In genomic region chr12:114767081-114767480, GRCh38 we compare ENCODE assay signal across 20 cellular contexts.
DNase-seq lines count a peak whose midpoint lies in the region; ATAC-seq and TF ChIP-seq lines count a peak whose summit lies in the region.
"Had no signal": no experiment of that assay in that cellular context is flagged by ENCODE, and none has a peak within 500 bp of the region (broad histone marks: within the 10 kb centered on the region; RNA-seq: fewer than 3 reads in every experiment).

No MANE protein-coding gene starts in this region.

- no peaks in the 10 kb centered on the region for H4K20me1 ChIP-seq in fibroblast of lung (ENCODE audit: control insufficient read depth, extremely low read depth, insufficient read depth, low read length)
- H4K20me1 ChIP-seq: BLaER1 had no signal

- no peak overlapping the region for H2AK5ac ChIP-seq in trophoblast cell (ENCODE audit: low read length)

- H3K9ac ChIP-seq in fibroblast of lung (ENCODE audit: insufficient read depth, low read length): no peak overlapping the region
- H3K9ac ChIP-seq in trophoblast cell (ENCODE audit: low read length): no peak overlapping the region
- H3K9ac ChIP-seq: BLaER1, GM23248 had no signal

- CTCF ChIA-PET in Caco-2 (lab: Charles Lee): no interaction called here

- H3K36me3 ChIP-seq in Caco-2 (ENCODE audit: control insufficient read depth, insufficient read depth, low read length): no peaks in the 10 kb centered on the region
- no peaks in the 10 kb centered on the region for H3K36me3 ChIP-seq in fibroblast of lung (ENCODE audit: control insufficient read depth, insufficient read depth, low read length)
- no peaks in the 10 kb centered on the region for H3K36me3 ChIP-seq in trophoblast cell (ENCODE audit: control insufficient read depth in 1 of 2, insufficient read depth in 2 of 2, low read length in 2 of 2)
- H3K36me3 ChIP-seq: BLaER1, HAP-1 had no signal

- H2BK120ac ChIP-seq in trophoblast cell (ENCODE audit: insufficient read depth, low read length, poor library complexity): peak overlapping the region; percentile 41

- H4K91ac ChIP-seq in trophoblast cell (ENCODE audit: low read depth, low read length): peak overlapping the region; percentile 11

- ATAC-seq in GM21367 (IDR thresholded peaks at IDR 0.05; ENCODE audit: unreplicated experiment): no peak
- ATAC-seq: K562 had no signal

- peaks cover 34% of the 10 kb centered on the region for H3K4me1 ChIP-seq in Caco-2
- H3K4me1 ChIP-seq in fibroblast of lung (ENCODE audit: control insufficient read depth, extremely low read depth, insufficient read depth, low read length): peaks cover 3% of the 10 kb centered on the region
- peaks cover 6 to 16% of the 10 kb centered on the region in 2 experiments for H3K4me1 ChIP-seq in trophoblast cell (ENCODE audit: control insufficient read depth in 1 of 2, insufficient read depth in 2 of 2, low read length in 2 of 2)
- H3K4me1 ChIP-seq: BLaER1 had no signal

- TF ChIP-seq CTCF in Caco-2 (IDR thresholded peaks at IDR 0.05; ENCODE audit: insufficient read depth in 1 of 2, low read depth in 1 of 2, low read length in 1 of 2, severe bottlenecking in 1 of 2, unreplicated experiment in 1 of 2) (no peak), fibroblast of lung (conservative IDR thresholded peaks at IDR 0.05 in 1 of 2, IDR thresholded peaks at IDR 0.05 in 1 of 2; ENCODE audit: low read depth in 1 of 2, low read length in 2 of 2) (no peak), nephron (IDR thresholded peaks at IDR 0.05; ENCODE audit: unreplicated experiment in 3 of 3) (no peak), endothelial cell (IDR thresholded peaks at IDR 0.05; ENCODE audit: unreplicated experiment) (no peak)

- H3K79me2 ChIP-seq in fibroblast of lung (ENCODE audit: control insufficient read depth, insufficient read depth, low read length) (no peaks in the 10 kb centered on the region), trophoblast cell (ENCODE audit: control insufficient read depth, insufficient read depth, low read length, poor library complexity) (no peaks in the 10 kb centered on the region)

- no peak overlapping the region for H3K18ac ChIP-seq in trophoblast cell (ENCODE audit: low read length)

- BruUV-seq in Caco-2 (replicated peaks; lab: Mats Ljungman, UMichigan): no TSS peak

- H2BK12ac ChIP-seq in trophoblast cell (ENCODE audit: low read length): no peak overlapping the region

- H3K79me1 ChIP-seq in trophoblast cell (ENCODE audit: low read length): peaks cover 26% of the 10 kb centered on the region

- no peak overlapping the region for H2BK5ac ChIP-seq in trophoblast cell (ENCODE audit: low read depth, low read length, poor library complexity)

- no peak overlapping the region for H3K4ac ChIP-seq in trophoblast cell (ENCODE audit: low read depth, low read length)

- H3K27ac Mint-ChIP-seq in Caco-2 (ENCODE audit: unreplicated experiment) (peak overlapping the region; percentile 99), nephron (peak overlapping the region; percentile 96 to 99 (median 98)), endothelial cell (ENCODE audit: unreplicated experiment) (no peak overlapping the region)
- H3K27ac Mint-ChIP-seq: CD4-positive, CD25-positive, alpha-beta regulatory T cell; CD8-positive, alpha-beta memory T cell had no signal

- H3K27me3 ChIP-seq in Caco-2 (replicated peaks; ENCODE audit: control insufficient read depth, insufficient read depth, low read length) (no peaks in the 10 kb centered on the region), fibroblast of lung (ENCODE audit: control insufficient read depth, insufficient read depth, low read length) (no peaks in the 10 kb centered on the region), trophoblast cell (ENCODE audit: insufficient read depth, low read length) (no peaks in the 10 kb centered on the region)
- H3K27me3 ChIP-seq: BLaER1 had no signal

- H3K36me3 Mint-ChIP-seq in Caco-2 (ENCODE audit: insufficient read depth, unreplicated experiment) (peaks cover 19% of the 10 kb centered on the region), nephron (ENCODE audit: low read depth) (no peaks in the 10 kb centered on the region), endothelial cell (ENCODE audit: low read depth, unreplicated experiment) (no peaks in the 10 kb centered on the region)
- H3K36me3 Mint-ChIP-seq: CD4-positive, CD25-positive, alpha-beta regulatory T cell; CD8-positive, alpha-beta memory T cell had no signal

- H3K23ac ChIP-seq in trophoblast cell (ENCODE audit: low read length): no peak overlapping the region

- intact Hi-C loops in Caco-2 (cut with micrococcal nuclease; ENCODE audit: unreplicated experiment): loop anchor here (5.0 kb wide), 1 partner anchor 65 kb away; no protein-coding TSS in a partner anchor

- peaks cover 17% of the 10 kb centered on the region for H3K4me1 Mint-ChIP-seq in Caco-2 (ENCODE audit: low read depth, unreplicated experiment)
- peaks cover 52% of the 10 kb centered on the region for H3K4me1 Mint-ChIP-seq in nephron
- H3K4me1 Mint-ChIP-seq in endothelial cell (ENCODE audit: unreplicated experiment): peaks cover 11% of the 10 kb centered on the region
- H3K4me1 Mint-ChIP-seq: CD8-positive, alpha-beta memory T cell had no signal

- no peak overlapping the region for H4K12ac ChIP-seq in trophoblast cell (ENCODE audit: low read depth, low read length)

- no peaks in the 10 kb centered on the region for H3K9me3 Mint-ChIP-seq in Caco-2 (ENCODE audit: unreplicated experiment)
- H3K9me3 Mint-ChIP-seq in nephron: peaks cover 5% of the 10 kb centered on the region
- H3K9me3 Mint-ChIP-seq in endothelial cell (ENCODE audit: unreplicated experiment): no peaks in the 10 kb centered on the region

- H3K27ac ChIP-seq in fibroblast of lung (ENCODE audit: insufficient read depth, low read length) (no peak overlapping the region), trophoblast cell (ENCODE audit: low read depth, low read length) (peak overlapping the region; percentile 65)
- H3K27ac ChIP-seq: BLaER1, GM23248, HL-60 had no signal

- DNase-seq in Caco-2: no peak
- no peak for DNase-seq in fibroblast of lung (ENCODE audit: low read depth in 2 of 2)
- no peak for DNase-seq in trophoblast cell
- no peak for DNase-seq in NCI-H510A (lab: John Stamatoyannopoulos, UW)
- no peak for DNase-seq in endothelial cell (ENCODE audit: low spot score)
- no peak for DNase-seq in DMS 273 treated with DMSO at 0.1 percent for 48 hours (lab: John Stamatoyannopoulos, UW)
- DNase-seq: 8988T; CD4-positive, CD25-positive, alpha-beta regulatory T cell; CD8-positive, alpha-beta memory T cell; COR-L47; DMS153; DMS79; GF-D8; GM23248 had no signal

- WGBS in trophoblast cell (ENCODE audit: extremely low coverage, insufficient coverage, insufficient read length): no CpG with 5 or more reads among the region's 14 CpGs

- H3K27me3 Mint-ChIP-seq in Caco-2 (ENCODE audit: insufficient read depth, unreplicated experiment): no peaks in the 10 kb centered on the region
- H3K27me3 Mint-ChIP-seq in nephron (ENCODE audit: low read depth): peaks cover 7% of the 10 kb centered on the region
- H3K27me3 Mint-ChIP-seq in endothelial cell (ENCODE audit: unreplicated experiment): peaks cover 7% of the 10 kb centered on the region
- H3K27me3 Mint-ChIP-seq: CD4-positive, CD25-positive, alpha-beta regulatory T cell; CD8-positive, alpha-beta memory T cell had no signal

- H4K8ac ChIP-seq in trophoblast cell (ENCODE audit: low read depth, low read length): peak overlapping the region; percentile 42

- no peak overlapping the region for H3K4me3 Mint-ChIP-seq in Caco-2 (ENCODE audit: unreplicated experiment)
- peak overlapping the region in 1 of 3 experiments; percentile 17 for H3K4me3 Mint-ChIP-seq in nephron
- H3K4me3 Mint-ChIP-seq in endothelial cell (ENCODE audit: unreplicated experiment): no peak overlapping the region
- H3K4me3 Mint-ChIP-seq: CD8-positive, alpha-beta memory T cell had no signal

- H3K14ac ChIP-seq in trophoblast cell (ENCODE audit: low read length): no peak overlapping the region

- H3K9me3 ChIP-seq in Caco-2 (no peaks in the 10 kb centered on the region), fibroblast of lung (ENCODE audit: control insufficient read depth, insufficient read depth, low read depth, low read length) (no peaks in the 10 kb centered on the region), trophoblast cell (ENCODE audit: insufficient read depth, low read depth, low read length) (no peaks in the 10 kb centered on the region)
- H3K9me3 ChIP-seq: BLaER1, HAP-1 had no signal

- POLR2A ChIA-PET in Caco-2 (lab: Charles Lee): no interaction called here

- H2AFZ ChIP-seq in fibroblast of lung (ENCODE audit: low read length) (peak overlapping the region; percentile 25), trophoblast cell (ENCODE audit: insufficient read depth, low read length, poor library complexity) (no peak overlapping the region)
- H2AFZ ChIP-seq: GM23248 had no signal

- no peak overlapping the region for H3K4me3 ChIP-seq in Caco-2 (ENCODE audit: low read depth, low read length)
- H3K4me3 ChIP-seq in fibroblast of lung (replicated peaks in 1 of 4; ENCODE audit: control extremely low read depth in 1 of 4, insufficient read depth in 1 of 4, low read depth in 3 of 4, low read length in 4 of 4): no peak overlapping the region
- no peak overlapping the region for H3K4me3 ChIP-seq in trophoblast cell (ENCODE audit: low read depth, low read length)
- H3K4me3 ChIP-seq: BLaER1, GM23248, HAP-1, K562 had no signal

- H3K4me2 ChIP-seq in fibroblast of lung (ENCODE audit: extremely low read depth, insufficient read depth, low read length) (no peak overlapping the region), trophoblast cell (ENCODE audit: low read length) (no peak overlapping the region)
- H3K4me2 ChIP-seq: BLaER1 had no signal
